24 cellular contexts compared by ENCODE assay signal in the genomic region with DNA sequence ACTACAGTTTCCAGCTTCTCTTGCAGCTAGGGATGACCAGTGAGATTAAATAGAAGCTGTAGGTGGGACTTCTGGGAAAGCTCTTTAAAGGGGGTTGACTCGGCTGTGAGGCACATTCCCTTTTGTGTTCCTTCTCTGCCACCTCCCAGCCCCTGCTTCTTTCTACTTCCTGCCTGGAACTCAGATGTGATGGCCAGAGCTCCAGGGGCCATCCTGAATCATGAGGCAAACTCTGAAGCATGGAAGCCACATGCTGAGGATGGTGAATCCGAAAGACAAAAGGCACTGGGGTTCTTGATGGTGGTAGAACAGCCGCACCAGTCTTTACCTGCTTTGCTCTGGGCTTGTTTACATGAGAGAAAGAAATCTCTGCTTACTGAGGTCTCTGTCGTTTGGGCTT. TPM values are rescaled to one million over a fixed set of nuclear protein-coding genes. Genes with fewer than 3 reads are reported as not detected.
A peak's percentile ranks its signal among the peaks of the same experiment; 100 is the strongest.
DNase-seq lines count a peak whose midpoint lies in the region; ATAC-seq, FAIRE-seq and TF ChIP-seq lines count a peak whose summit lies in the region.
"Had no signal": no experiment of that assay in that cellular context is flagged by ENCODE, and none has a peak within 500 bp of the region (broad histone marks: within the 10 kb centered on the region; RNA-seq: fewer than 3 reads in every experiment).

No MANE protein-coding gene starts in this region.

- TF ChIP-seq CTCF in HepG2 (CRISPR knock-in tag; IDR thresholded peaks at IDR 0.05) (no peak), right lobe of liver (IDR thresholded peaks at IDR 0.05) (no peak), K562 (IDR thresholded peaks at IDR 0.05 in 2 of 3, conservative IDR thresholded peaks at IDR 0.05 in 1 of 3; ENCODE audit: insufficient read depth in 2 of 3, low read depth in 1 of 3, low read length in 3 of 3) (no peak), neutrophil (IDR thresholded peaks at IDR 0.05) (no peak), spleen (IDR thresholded peaks at IDR 0.05 in 8 of 11, conservative IDR thresholded peaks at IDR 0.05 in 3 of 11) (no peak)

- H3K4me1 ChIP-seq in HepG2 (ENCODE audit: insufficient read depth, low read length) (peaks cover 20% of the 10 kb centered on the region), right lobe of liver (no peaks in the 10 kb centered on the region), K562 (replicated peaks in 1 of 2; ENCODE audit: control insufficient read depth in 2 of 2, insufficient read depth in 2 of 2, low read length in 2 of 2) (peaks cover 26 to 41% of the 10 kb centered on the region in 2 experiments), neutrophil (ENCODE audit: control insufficient read depth in 1 of 2, insufficient read depth in 1 of 2, low read depth in 1 of 2, low read length in 1 of 2) (peaks cover 47 to 48% of the 10 kb centered on the region in 2 experiments), spleen (peaks cover 0 to 38% (median 15%) of the 10 kb centered on the region in 6 donors)
- H3K4me1 ChIP-seq: SJSA1 had no signal

- TF ChIP-seq POLR2A in HepG2 (IDR thresholded peaks at IDR 0.05; ENCODE audit: insufficient read depth in 1 of 2, low read depth in 2 of 2, low read length in 2 of 2): no peak
- no peak for TF ChIP-seq POLR2A in right lobe of liver (IDR thresholded peaks at IDR 0.05)
- TF ChIP-seq POLR2A in K562 (conservative IDR thresholded peaks at IDR 0.05): no peak
- TF ChIP-seq POLR2A in spleen (IDR thresholded peaks at IDR 0.05): no peak

- no peak overlapping the region for H3K9ac ChIP-seq in HepG2 (ENCODE audit: insufficient read depth, low read depth, low read length)
- no peak overlapping the region for H3K9ac ChIP-seq in K562 (ENCODE audit: insufficient read depth in 1 of 2, low read depth in 2 of 2, low read length in 2 of 2)

- H2AFZ ChIP-seq in HepG2 (ENCODE audit: low read length): no peak overlapping the region
- no peak overlapping the region for H2AFZ ChIP-seq in K562 (ENCODE audit: low read depth, low read length)

- WGBS in HepG2 (ENCODE audit: low lambda C conversion rate): 45% methylated on average over 4 of the region's 4 CpGs
- WGBS in right lobe of liver (ENCODE audit: insufficient coverage, low coverage, low lambda C conversion rate, missing lambda C conversion rate): 70% methylated on average over 2 of the region's 4 CpGs
- WGBS in K562 (ENCODE audit: insufficient coverage, low coverage, missing lambda C conversion rate): 28% methylated on average over 4 of the region's 4 CpGs
- 79 to 88% (median 82%) methylated on average over 4 of the region's 4 CpGs for WGBS in spleen, 5 donors

- intact Hi-C loops in HepG2 (cut with micrococcal nuclease; ENCODE audit: unreplicated experiment): loop anchor here (10.0 kb wide), 1 partner anchor 45 kb away; no protein-coding TSS in a partner anchor
- intact Hi-C loops in right lobe of liver (cut with DNase I): no loop called here
- intact Hi-C loops in K562 (cut with micrococcal nuclease): no loop called here
- intact Hi-C loops in spleen (cut with DNase I; ENCODE audit: low total_unique reads): loop anchor here (10.0 kb wide), 1 partner anchor 75 kb away; no protein-coding TSS in a partner anchor

- TF ChIP-seq RAD21 in HepG2 (CRISPR knock-in tag; IDR thresholded peaks at IDR 0.05): no peak
- no peak for TF ChIP-seq RAD21 in K562 (CRISPR knock-in tag; conservative IDR thresholded peaks at IDR 0.05 in 1 of 2, IDR thresholded peaks at IDR 0.05 in 1 of 2)

- H3K27ac ChIP-seq in HepG2 (ENCODE audit: extremely low read length, insufficient read depth, low read length): no peak overlapping the region
- H3K27ac ChIP-seq in right lobe of liver: no peak overlapping the region
- H3K27ac ChIP-seq in K562 (ENCODE audit: extremely low read depth, low read depth, low read length): no peak overlapping the region
- peak overlapping the region; percentile 63 for H3K27ac ChIP-seq in neutrophil
- no peak overlapping the region for H3K27ac ChIP-seq in spleen
- H3K27ac ChIP-seq: 22Rv1; BLaER1 treated with 17β-estradiol and CSF1 and Interleukin-3, amounts not matched to agents 10 nM and 100 nM; HL-60; SJSA1 had no signal

- BruUV-seq in HepG2 (replicated peaks; lab: Mats Ljungman, UMichigan) (no TSS peak), K562 (replicated peaks; lab: Mats Ljungman, UMichigan) (no TSS peak)

- H3K27me3 ChIP-seq in HepG2 (ENCODE audit: control insufficient read depth in 1 of 2, insufficient read depth in 2 of 2, low read length in 2 of 2): peaks cover 0 to 10% of the 10 kb centered on the region in 2 experiments; a peak in 4 of 5 replicates
- H3K27me3 ChIP-seq in right lobe of liver: no peaks in the 10 kb centered on the region
- H3K27me3 ChIP-seq in K562 (ENCODE audit: control insufficient read depth in 2 of 2, insufficient read depth in 2 of 2, low read length in 2 of 2): 0 out of 5 replicates have a peak, but pooled peaks cover 0 to 4% of the 10 kb centered on the region in 2 experiments
- no peaks in the 10 kb centered on the region for H3K27me3 ChIP-seq in neutrophil
- no peaks in the 10 kb centered on the region for H3K27me3 ChIP-seq in spleen (replicated peaks in 1 of 7)
- H3K27me3 ChIP-seq: BLaER1 treated with 17β-estradiol and CSF1 and Interleukin-3, amounts not matched to agents 10 nM and 100 nM; SJSA1 had no signal

- H3K9me3 ChIP-seq in HepG2 (ENCODE audit: low read length) (no peaks in the 10 kb centered on the region), right lobe of liver (peaks cover 0 to 3% (median 0%) of the 10 kb centered on the region in 4 donors), K562 (replicated peaks; ENCODE audit: control insufficient read depth, insufficient read depth, low read depth, low read length) (no peaks in the 10 kb centered on the region; the same call in 1 of the 2 replicates), neutrophil (no peaks in the 10 kb centered on the region), spleen (peaks cover 0 to 19% (median 6%) of the 10 kb centered on the region in 8 donors)
- H3K9me3 ChIP-seq: SJSA1 had no signal

- DNase-seq in HepG2 (ENCODE audit: low spot score) (no peak), right lobe of liver (no peak), K562 (ENCODE audit: extremely low read depth in 1 of 4, low spot score in 3 of 4) (no peak), medulla oblongata (ENCODE audit: extremely low spot score) (no peak), spleen (no peak)
- no peak for DNase-seq in stimulated activated naive CD4-positive, alpha-beta T cell (lab: John Stamatoyannopoulos, UW)
- DNase-seq: ACHN; CD4-positive, alpha-beta memory T cell; DND-41; HFFc6; Kasumi-1; NCI-H1694 treated with DMSO at 0.1 percent for 48 hours; NCI-H2081 treated with DMSO at 0.1 percent for 48 hours; NCI-H2171 treated with DMSO at 0.1 percent for 48 hours; NCI-H526; OCI-M1 had no signal

- ATAC-seq in HepG2 (no peak), right lobe of liver (no peak), K562 (no peak)
- ATAC-seq in activated CD4-positive, CD25-positive, alpha-beta regulatory T cell treated with anti-CD3 and anti-CD28 coated beads, Interleukin-2, amount 50 U/mL, for 24 hours: no peak

- POLR2A ChIA-PET in HepG2 (lab: Yijun Ruan, JAX): interaction anchor here (0.9 to 1.4 kb wide), 3 partner anchors 9 to 121 kb away, joined by 3 to 4 read pairs (median 3); no protein-coding TSS in a partner anchor
- POLR2A ChIA-PET in K562 (lab: Yijun Ruan, JAX): interaction anchor here (0.5 to 1.7 kb wide), 7 partner anchors 8 to 331 kb away, joined by 3 to 6 read pairs (median 3); no protein-coding TSS in a partner anchor

- no peak overlapping the region for H3K4me2 ChIP-seq in HepG2 (ENCODE audit: low read depth, low read length)
- no peak overlapping the region for H3K4me2 ChIP-seq in K562 (ENCODE audit: insufficient read depth, low read length)
- H3K4me2 ChIP-seq: BLaER1 treated with 17β-estradiol and CSF1 and Interleukin-3, amounts not matched to agents 10 nM and 100 nM had no signal

- no peaks in the 10 kb centered on the region for H3K79me2 ChIP-seq in HepG2 (ENCODE audit: insufficient read depth, low read length)
- peaks cover 5% of the 10 kb centered on the region; the same call in 2 of the 3 replicates for H3K79me2 ChIP-seq in K562 (ENCODE audit: control insufficient read depth, insufficient read depth, low read length)

- FAIRE-seq in HepG2 (lab: Jason Lieb, UNC) (no peak), K562 (lab: Jason Lieb, UNC) (no peak)
- FAIRE-seq: GM12891, RCC 7860 had no signal

- no peak overlapping the region for H3K4me3 ChIP-seq in HepG2 (replicated peaks in 1 of 3; ENCODE audit: insufficient read depth in 1 of 3, low read depth in 2 of 3, low read length in 3 of 3)
- no peak overlapping the region for H3K4me3 ChIP-seq in right lobe of liver
- no peak overlapping the region for H3K4me3 ChIP-seq in K562
- no peak overlapping the region for H3K4me3 ChIP-seq in neutrophil (ENCODE audit: low read depth in 1 of 2, low read length in 1 of 2)
- H3K4me3 ChIP-seq in spleen: no peak overlapping the region
- H3K4me3 ChIP-seq: BLaER1 treated with 17β-estradiol and CSF1 and Interleukin-3, amounts not matched to agents 10 nM and 100 nM; SJSA1 had no signal

- CTCF ChIA-PET in HepG2 (lab: Yijun Ruan, JAX; ENCODE audit: low intra/inter-chr PET ratio, low total read pairs): no interaction called here
- CTCF ChIA-PET in K562 (lab: Yijun Ruan, JAX; ENCODE audit: low intra/inter-chr PET ratio): no interaction called here

- no peaks in the 10 kb centered on the region for H3K36me3 ChIP-seq in HepG2 (replicated peaks in 1 of 2; ENCODE audit: control insufficient read depth in 1 of 2, insufficient read depth in 2 of 2, low read length in 2 of 2)
- H3K36me3 ChIP-seq in right lobe of liver: no peaks in the 10 kb centered on the region
- H3K36me3 ChIP-seq in K562 (ENCODE audit: control insufficient read depth, insufficient read depth, low read length): peaks cover 3% of the 10 kb centered on the region; the same call in 1 of the 3 replicates
- peaks cover 27% of the 10 kb centered on the region for H3K36me3 ChIP-seq in neutrophil
- H3K36me3 ChIP-seq in spleen: peaks cover 0 to 13% (median 0%) of the 10 kb centered on the region in 6 donors

- peaks cover 5% of the 10 kb centered on the region; the same call in 1 of the 2 replicates for H4K20me1 ChIP-seq in HepG2 (ENCODE audit: insufficient read depth, low read length)
- H4K20me1 ChIP-seq in K562 (replicated peaks; ENCODE audit: control insufficient read depth, insufficient read depth, low read length): peaks cover under 1% of the 10 kb centered on the region; the same call in 1 of the 2 replicates

- in situ Hi-C loops in HepG2 (cut with HindIII; ENCODE audit: extremely low pct_ligation_motif_present, low pct_unique_long_range_greater_than_20kb): no loop called here
- in situ Hi-C loops in K562 (cut with MboI): no loop called here

- TF ChIP-seq EP300 in HepG2 (IDR thresholded peaks at IDR 0.05; ENCODE audit: low read depth in 2 of 2, low read length in 2 of 2): no peak
- 0 out of 2 replicates have a peak, but pooled peaks have one; percentile 23 for TF ChIP-seq EP300 in HepG2 (CRISPR knock-in tag; IDR thresholded peaks at IDR 0.05; ENCODE audit: borderline replicate concordance)
- no peak for TF ChIP-seq EP300 in K562 (IDR thresholded peaks at IDR 0.05; ENCODE audit: low read length)

- peaks cover 5% of the 10 kb centered on the region for H3K9me1 ChIP-seq in K562 (ENCODE audit: control insufficient read depth, insufficient read depth, low read length)

RNA-seq across cellular contexts. Expression of a gene that starts 9.1 kb away (rescaled TPM):
- 12.1 and 18.5 TPM in 2 replicates for total RNA-seq in HepG2 (2016; rRNA removed; fragmentation: Illumina TruSeq; extraction: Trizol)
- total RNA-seq in HepG2 (2016; cell fraction: cytosol; rRNA removed; fragmentation: Illumina TruSeq; extraction: Trizol; ENCODE audit: low read depth): 9.1 and 9.9 TPM in 2 replicates
- 11.0 and 17.4 TPM in 2 replicates for total RNA-seq in HepG2 (2016; cell fraction: insoluble cytoplasmic fraction; rRNA removed; fragmentation: Illumina TruSeq; extraction: Trizol)
- total RNA-seq in HepG2 (2016; cell fraction: membrane; rRNA removed; fragmentation: Illumina TruSeq; extraction: Trizol): 19.9 and 21.0 TPM in 2 replicates
- 8.1 and 9.8 TPM in 2 replicates for total RNA-seq in HepG2 (2016; cell fraction: nucleus; rRNA removed; fragmentation: Illumina TruSeq; extraction: Trizol)
- 28.2 and 43.0 TPM in 2 replicates for polyA plus RNA-seq in HepG2 (2011; rRNA removed)
- 31.3 and 41.1 TPM in 2 replicates for polyA plus RNA-seq in HepG2 (2011; cell fraction: cytosol; rRNA removed)
- 47.8 and 49.8 TPM in 2 replicates for polyA plus RNA-seq in HepG2 (2011; cell fraction: nucleus; rRNA removed)
- 33.9 and 49.4 TPM in 2 replicates for polyA plus RNA-seq in HepG2 (2012)
- polyA plus RNA-seq in HepG2 (2016; cell fraction: cytosol; fragmentation: Illumina TruSeq; extraction: Trizol; ENCODE audit: low read depth): 8.7 and 9.3 TPM in 2 replicates
- 24.7 and 26.6 TPM in 2 replicates for polyA plus RNA-seq in HepG2 (2016; cell fraction: insoluble cytoplasmic fraction; fragmentation: Illumina TruSeq; extraction: Trizol; ENCODE audit: low read depth)
- polyA plus RNA-seq in HepG2 (2016; cell fraction: membrane; fragmentation: Illumina TruSeq; extraction: Trizol; ENCODE audit: low read depth): 16.8 and 19.0 TPM in 2 replicates
- 21.1 and 24.6 TPM in 2 replicates for polyA plus RNA-seq in HepG2 (2016; cell fraction: nucleus; fragmentation: Illumina TruSeq; extraction: Trizol; ENCODE audit: insufficient read depth, low read depth)
- 12.1 and 28.5 TPM in 2 replicates for polyA minus RNA-seq in HepG2 (2011; rRNA and poly(A)+ RNA removed; ENCODE audit: low replicate concordance)
- 56.9 and 63.6 TPM in 2 replicates for polyA minus RNA-seq in HepG2 (2011; cell fraction: cytosol; rRNA and poly(A)+ RNA removed)
- 21.4 and 26.7 TPM in 2 replicates for polyA minus RNA-seq in HepG2 (2011; cell fraction: nucleus; rRNA and poly(A)+ RNA removed)
- 100 to 1,000 TPM; 130 to 182 (median 152) TPM for total RNA-seq in right lobe of liver
- total RNA-seq in K562 (2011; cell fraction: chromatin; rRNA removed; ENCODE audit: low replicate concordance): 3.3 and 9.2 TPM in 2 replicates
- total RNA-seq in K562 (2011; cell fraction: nucleolus; rRNA removed): 18.3 and 19.3 TPM in 2 replicates
- total RNA-seq in K562 (2011; cell fraction: nucleoplasm; rRNA removed): 8.7 and 9.0 TPM in 2 replicates
- total RNA-seq in K562 (2014; rRNA removed): 41.7 and 51.5 TPM in 2 replicates
- 8.1 and 8.3 TPM in 2 replicates for total RNA-seq in K562 (2014; rRNA removed; fragmentation: Illumina TruSeq; extraction: Trizol)
- total RNA-seq in K562 (2015; rRNA removed; fragmentation: Illumina TruSeq; extraction: Trizol): 5.7 and 6.6 TPM in 2 replicates
- total RNA-seq in K562 (2021): 68.2 and 72.6 TPM in 2 replicates
- 7.8 and 10.8 TPM in 2 replicates for polyA plus RNA-seq in K562 (2011; rRNA removed)
- polyA plus RNA-seq in K562 (2011; cell fraction: cytosol; rRNA removed): 12.1 and 32.2 TPM in 2 replicates
- polyA plus RNA-seq in K562 (2011; cell fraction: nucleus; rRNA removed): 15.5 and 18.1 TPM in 2 replicates
- 16.9 and 44.3 TPM in 2 replicates for polyA plus RNA-seq in K562 (2012)
- polyA plus RNA-seq in K562 (2014; fragmentation: Illumina TruSeq; extraction: Trizol): 4.6 and 6.8 TPM in 2 replicates
- polyA plus RNA-seq in K562 (2014; fragmentation: Nextera tagmentation; extraction: Ambion mirVana): 1 to 10 TPM; 1.2 to 1.5 TPM
- 47.7 and 57.9 TPM in 2 replicates for polyA plus RNA-seq in K562 (2014; rRNA removed)
- 1.3 and 1.5 TPM in 2 replicates for polyA minus RNA-seq in K562 (2011; rRNA and poly(A)+ RNA removed)
- 10.1 and 19.9 TPM in 2 replicates for polyA minus RNA-seq in K562 (2011; cell fraction: cytosol; rRNA and poly(A)+ RNA removed)
- 9.3 and 11.7 TPM in 2 replicates for polyA minus RNA-seq in K562 (2011; cell fraction: nucleus; rRNA and poly(A)+ RNA removed)
- 100 to 1,000 TPM in 5 of 7 donors, 10 to 100 TPM in 2; 64.7 to 273 (median 145) TPM for total RNA-seq in spleen
- 10 to 100 TPM; 24.2 to 26.0 (median 25.3) TPM for polyA plus RNA-seq in spleen

RNA-seq across cellular contexts. Expression of a gene that starts 46.2 kb away (rescaled TPM):
- total RNA-seq in HepG2 (2016; rRNA removed; fragmentation: Illumina TruSeq; extraction: Trizol) (21.4 and 30.5 TPM in 2 replicates), right lobe of liver (10 to 100 TPM in 5 of 6 experiments, 1 to 10 TPM in 1; 6.9 to 25.3 (median 13.7) TPM), K562 (2014; rRNA removed) (32.8 and 43.9 TPM in 2 replicates), K562 (2014; rRNA removed; fragmentation: Illumina TruSeq; extraction: Trizol) (11.4 and 17.1 TPM in 2 replicates), K562 (2015; rRNA removed; fragmentation: Illumina TruSeq; extraction: Trizol) (24.7 and 24.9 TPM in 2 replicates), K562 (2021) (28.0 and 28.5 TPM in 2 replicates), spleen (10 to 100 TPM; 15.3 to 24.8 (median 20.3) TPM)
- 17.9 and 19.8 TPM in 2 replicates for total RNA-seq in HepG2 (2016; cell fraction: cytosol; rRNA removed; fragmentation: Illumina TruSeq; extraction: Trizol; ENCODE audit: low read depth)
- 16.4 and 29.4 TPM in 2 replicates for total RNA-seq in HepG2 (2016; cell fraction: insoluble cytoplasmic fraction; rRNA removed; fragmentation: Illumina TruSeq; extraction: Trizol)
- 40.2 and 46.0 TPM in 2 replicates for total RNA-seq in HepG2 (2016; cell fraction: membrane; rRNA removed; fragmentation: Illumina TruSeq; extraction: Trizol)
- total RNA-seq in HepG2 (2016; cell fraction: nucleus; rRNA removed; fragmentation: Illumina TruSeq; extraction: Trizol): 19.8 and 24.1 TPM in 2 replicates
- polyA plus RNA-seq in HepG2 (2011; rRNA removed) (93.9 and 105 TPM in 2 replicates), K562 (2011; rRNA removed) (23.6 and 53.8 TPM in 2 replicates), K562 (2014; fragmentation: Illumina TruSeq; extraction: Trizol) (38.5 and 40.3 TPM in 2 replicates), K562 (2014; fragmentation: Nextera tagmentation; extraction: Ambion mirVana) (1 to 10 TPM; 2.9 to 3.9 TPM), K562 (2014; rRNA removed) (24.2 and 29.4 TPM in 2 replicates), spleen (10 to 100 TPM in 2 of 3 donors, 1 to 10 TPM in 1; 9.6 to 14.3 (median 12.2) TPM)
- 58.6 and 81.5 TPM in 2 replicates for polyA plus RNA-seq in HepG2 (2011; cell fraction: cytosol; rRNA removed)
- 45.3 and 46.9 TPM in 2 replicates for polyA plus RNA-seq in HepG2 (2011; cell fraction: nucleus; rRNA removed)
- 29.0 and 44.1 TPM in 2 replicates for polyA plus RNA-seq in HepG2 (2012)
- 31.6 and 35.7 TPM in 2 replicates for polyA plus RNA-seq in HepG2 (2016; cell fraction: cytosol; fragmentation: Illumina TruSeq; extraction: Trizol; ENCODE audit: low read depth)
- 33.1 and 37.1 TPM in 2 replicates for polyA plus RNA-seq in HepG2 (2016; cell fraction: insoluble cytoplasmic fraction; fragmentation: Illumina TruSeq; extraction: Trizol; ENCODE audit: low read depth)
- 65.7 and 67.3 TPM in 2 replicates for polyA plus RNA-seq in HepG2 (2016; cell fraction: membrane; fragmentation: Illumina TruSeq; extraction: Trizol; ENCODE audit: low read depth)
- polyA plus RNA-seq in HepG2 (2016; cell fraction: nucleus; fragmentation: Illumina TruSeq; extraction: Trizol; ENCODE audit: insufficient read depth, low read depth): 60.4 and 64.9 TPM in 2 replicates
- polyA minus RNA-seq in HepG2 (2011; rRNA and poly(A)+ RNA removed; ENCODE audit: low replicate concordance): 171 and 190 TPM in 2 replicates
- polyA minus RNA-seq in HepG2 (2011; cell fraction: cytosol; rRNA and poly(A)+ RNA removed): 44.9 and 49.0 TPM in 2 replicates
- polyA minus RNA-seq in HepG2 (2011; cell fraction: nucleus; rRNA and poly(A)+ RNA removed): 12.5 and 14.5 TPM in 2 replicates
- total RNA-seq in K562 (2011; cell fraction: chromatin; rRNA removed; ENCODE audit: low replicate concordance): 13.1 and 31.5 TPM in 2 replicates
- 28.4 and 33.9 TPM in 2 replicates for total RNA-seq in K562 (2011; cell fraction: nucleolus; rRNA removed)
- total RNA-seq in K562 (2011; cell fraction: nucleoplasm; rRNA removed): 33.6 and 54.6 TPM in 2 replicates
- polyA plus RNA-seq in K562 (2011; cell fraction: cytosol; rRNA removed): 65.7 and 87.4 TPM in 2 replicates
- 22.6 and 23.4 TPM in 2 replicates for polyA plus RNA-seq in K562 (2011; cell fraction: nucleus; rRNA removed)
- polyA plus RNA-seq in K562 (2012): 24.6 and 36.8 TPM in 2 replicates
- 33.6 and 49.2 TPM in 2 replicates for polyA minus RNA-seq in K562 (2011; rRNA and poly(A)+ RNA removed)
- polyA minus RNA-seq in K562 (2011; cell fraction: cytosol; rRNA and poly(A)+ RNA removed): 34.3 and 45.2 TPM in 2 replicates
- 4.0 and 5.9 TPM in 2 replicates for polyA minus RNA-seq in K562 (2011; cell fraction: nucleus; rRNA and poly(A)+ RNA removed)

Comparison
In these comparisons a context has a peak if more than half of its experiments do, and no peak if none do; other contexts are left out.
1. intact Hi-C loops: an anchor here in HepG2 (10.0 kb wide) and spleen (10.0 kb wide); none called in right lobe of liver and K562.